Comparison of ENCODE assay signal across 8 cellular contexts in genomic region chr14:100486025-100486828, GRCh38.
DNase-seq lines count a peak whose midpoint lies in the region; ATAC-seq, FAIRE-seq and TF ChIP-seq lines count a peak whose summit lies in the region.

No MANE protein-coding gene starts in this region.

- no peaks in the 10 kb centered on the region for H3K27me3 ChIP-seq in small intestine (ENCODE audit: control insufficient read depth in 2 of 2, insufficient read depth in 2 of 2, low read length in 2 of 2)

- FAIRE-seq in small intestine (lab: Jason Lieb, UNC) = no peak

- H3K36me3 ChIP-seq in small intestine (ENCODE audit: control insufficient read depth in 2 of 2, insufficient read depth in 2 of 2, low read length in 2 of 2) = no peaks in the 10 kb centered on the region

- peak; percentile 67 for ATAC-seq in GM19035 (IDR thresholded peaks at IDR 0.05; ENCODE audit: unreplicated experiment)
- peak; percentile 58 for ATAC-seq in HG03460 (IDR thresholded peaks at IDR 0.05; ENCODE audit: unreplicated experiment)
- peak; percentile 51 to 73 for ATAC-seq in activated T-cell treated with anti-CD3 and anti-CD28 coated beads, Interleukin-2, amount 50 U/mL, for 4 hours
- ATAC-seq in HG03097 (IDR thresholded peaks at IDR 0.05; ENCODE audit: low FRiP score, unreplicated experiment) = no peak

- no peak for TF ChIP-seq CTCF in AG10803 (conservative IDR thresholded peaks at IDR 0.05; ENCODE audit: low read length)

- no peaks in the 10 kb centered on the region for H3K9me3 Mint-ChIP-seq in activated T-cell treated with anti-CD3 and anti-CD28 coated beads, Interleukin-2, amount 50 U/mL, for 4 hours

- H3K9me3 ChIP-seq in small intestine (ENCODE audit: control insufficient read depth, low read depth) = no peaks in the 10 kb centered on the region

- no peak overlapping the region for H3K4me3 Mint-ChIP-seq in activated T-cell treated with anti-CD3 and anti-CD28 coated beads, Interleukin-2, amount 50 U/mL, for 4 hours

- peaks cover 19% of the 10 kb centered on the region for H3K4me1 Mint-ChIP-seq in activated T-cell treated with anti-CD3 and anti-CD28 coated beads, Interleukin-2, amount 50 U/mL, for 4 hours (ENCODE audit: low read depth)

- H3K36me3 Mint-ChIP-seq in activated T-cell treated with anti-CD3 and anti-CD28 coated beads, Interleukin-2, amount 50 U/mL, for 4 hours (ENCODE audit: insufficient read depth) = peaks cover 23% of the 10 kb centered on the region

- DNase-seq in AG10803 (ENCODE audit: low read depth) (peak; percentile 97), OCI-M1 (lab: John Stamatoyannopoulos, UW) (peak; percentile 53), glomerular endothelial cell (ENCODE audit: extremely low read depth, low read depth, low spot score) (peak; percentile 10), small intestine (peak; percentile 20)
- peak; percentile 38 for DNase-seq in activated T-cell treated with anti-CD3 and anti-CD28 coated beads, Interleukin-2, amount 50 U/mL, for 4 hours

- H3K4me3 ChIP-seq in AG10803 (ENCODE audit: low read length) (peak overlapping the region; percentile 10), small intestine (ENCODE audit: low read depth in 1 of 2, low read length in 2 of 2) (no peak overlapping the region)

- no peaks in the 10 kb centered on the region for H3K27me3 Mint-ChIP-seq in activated T-cell treated with anti-CD3 and anti-CD28 coated beads, Interleukin-2, amount 50 U/mL, for 4 hours (ENCODE audit: low read depth)

- H3K4me1 ChIP-seq in small intestine (ENCODE audit: control insufficient read depth in 2 of 2, insufficient read depth in 1 of 2, low read depth in 1 of 2, low read length in 1 of 2) = no peaks in the 10 kb centered on the region

- 51 to 72% (median 63%) methylated on average over 21 of the region's 21 CpGs for WGBS in small intestine, 3 donors

- no peak overlapping the region for H3K27ac ChIP-seq in small intestine (ENCODE audit: low read depth in 1 of 2, low read length in 1 of 2)

Comparison
In these comparisons a context has a peak if more than half of its experiments do, and no peak if none do; other contexts are left out.
1. DNase-seq: peak in every context shown above with its lines; median percentile 97 in AG10803; 53 in OCI-M1; 38 in activated T-cell treated with anti-CD3 and anti-CD28 coated beads, Interleukin-2, amount 50 U/mL, for 4 hours; 20 in small intestine; 10 in glomerular endothelial cell.